ENCODE assay signal across 18 cellular contexts in the genomic region with DNA sequence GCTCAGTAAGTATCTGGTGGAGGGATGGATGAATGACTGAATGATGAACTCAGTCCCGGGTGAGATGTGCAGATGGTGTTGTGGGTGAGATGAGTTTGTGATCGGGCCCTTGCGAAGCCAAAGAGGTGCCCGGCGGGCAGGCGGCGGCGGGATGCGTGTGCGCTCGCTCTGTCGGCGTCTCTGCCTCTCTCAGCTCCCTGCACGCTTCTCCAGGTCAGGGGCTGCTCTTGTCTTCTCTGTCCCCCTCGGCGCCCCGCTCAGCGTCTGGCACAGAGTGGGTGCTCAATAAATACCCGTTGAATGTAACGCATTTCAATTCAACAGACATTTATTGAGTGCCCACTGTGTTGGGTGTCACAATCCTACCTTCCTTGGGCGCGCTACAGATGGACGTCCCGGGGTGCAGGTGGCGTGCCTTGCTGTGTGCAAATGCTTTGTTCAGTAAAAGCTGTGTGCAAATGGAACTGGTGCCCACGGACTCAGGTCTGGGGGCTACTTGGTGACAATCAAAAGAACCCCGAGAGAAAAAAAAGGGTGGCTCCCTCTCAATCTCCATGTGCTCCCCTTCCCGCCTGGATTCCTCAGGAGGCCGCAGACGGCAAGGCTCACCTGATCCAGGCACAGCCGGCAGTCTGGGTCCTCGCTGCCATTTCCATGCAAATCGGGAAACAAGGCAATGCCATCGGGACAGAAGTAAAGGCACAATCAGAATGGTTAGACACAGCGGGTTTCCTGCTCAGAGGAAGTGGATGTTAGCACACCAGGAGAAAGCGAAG.
DNase-seq lines count a peak whose midpoint lies in the region; ATAC-seq and TF ChIP-seq lines count a peak whose summit lies in the region.
"Had no signal": no experiment of that assay in that cellular context is flagged by ENCODE, and none has a peak within 500 bp of the region (broad histone marks: within the 10 kb centered on the region; RNA-seq: fewer than 3 reads in every experiment).

No MANE protein-coding gene starts in this region.

- no peak overlapping the region for H3K4me3 ChIP-seq in left ventricle myocardium inferior
- no peak overlapping the region for H3K4me3 ChIP-seq in IMR-90 (ENCODE audit: insufficient read depth, low read depth, low read length)
- no peak overlapping the region for H3K4me3 ChIP-seq in NT2/D1 (ENCODE audit: insufficient read length, low read depth)
- H3K4me3 ChIP-seq in osteoblast (ENCODE audit: insufficient read depth, low read length) = no peak overlapping the region
- H3K4me3 ChIP-seq in SK-N-SH (ENCODE audit: low read depth in 2 of 2, low read length in 1 of 2) = no peak overlapping the region

- TF ChIP-seq EP300 in SK-N-SH (IDR thresholded peaks at IDR 0.05; ENCODE audit: borderline replicate concordance in 1 of 2, low read depth in 1 of 2, low read length in 1 of 2) = no peak

- H2AK9ac ChIP-seq in IMR-90 (replicated peaks; ENCODE audit: low read depth, low read length, poor library complexity) = no peak overlapping the region

- no peaks in the 10 kb centered on the region for H3K79me1 ChIP-seq in IMR-90 (ENCODE audit: low read depth in 1 of 2, low read length in 2 of 2)

- TF ChIP-seq CTCF in left ventricle myocardium inferior (IDR thresholded peaks at IDR 0.05; ENCODE audit: borderline replicate concordance) (no peak), IMR-90 (conservative IDR thresholded peaks at IDR 0.05; ENCODE audit: low read depth, low read length) (no peak), osteoblast (IDR thresholded peaks at IDR 0.05; ENCODE audit: extremely low read depth, low read depth, low read length) (no peak), SK-N-SH (IDR thresholded peaks at IDR 0.05) (no peak), foreskin keratinocyte (conservative IDR thresholded peaks at IDR 0.05) (no peak)

- no peak overlapping the region for H4K8ac ChIP-seq in IMR-90 (ENCODE audit: low read depth in 2 of 2, low read length in 2 of 2)

- no peak overlapping the region for H3K18ac ChIP-seq in IMR-90 (ENCODE audit: low read depth, low read length)

- no peak overlapping the region for H3K14ac ChIP-seq in IMR-90 (replicated peaks; ENCODE audit: low read depth, low read length)

- ATAC-seq in left ventricle myocardium superior (no peak), IMR-90 (ENCODE audit: low read depth) (no peak), foreskin keratinocyte (no peak)
- ATAC-seq: HCT116 had no signal

- no peak overlapping the region for H2BK120ac ChIP-seq in IMR-90 (ENCODE audit: low read depth, low read length)

- TF ChIP-seq POLR2A in IMR-90 (IDR thresholded peaks at IDR 0.05; ENCODE audit: low read depth, low read length) = no peak

- H4K20me1 ChIP-seq in IMR-90 (ENCODE audit: insufficient read depth, low read length) (no peaks in the 10 kb centered on the region; the same call in 1 of the 2 replicates), osteoblast (ENCODE audit: insufficient read depth, low read length) (no peaks in the 10 kb centered on the region), SK-N-SH (ENCODE audit: insufficient read depth) (no peaks in the 10 kb centered on the region)

- DNase-seq in left ventricle myocardium superior (peak; percentile 4), left ventricle myocardium inferior (no peak), IMR-90 (no peak), NT2/D1 (ENCODE audit: low read depth, low spot score) (no peak), osteoblast (ENCODE audit: insufficient read length, low spot score, missing footprints) (peak; percentile 25), SK-N-SH (no peak), foreskin keratinocyte (no peak), NOMO-1 (lab: John Stamatoyannopoulos, UW; ENCODE audit: unreplicated experiment in 2 of 2) (no peak)
- DNase-seq: C1 segment of cervical spinal cord; Calu3; CD4-positive, alpha-beta memory T cell; COR-L47; DMS53; DMS79 treated with DMSO at 0.1 percent for 48 hours; GF-D8; GOT3; H7 had no signal

- in situ Hi-C loops in IMR-90 (cut with MboI; ENCODE audit: low sequenced_read_pairs) = no loop called here

- no peak overlapping the region for H4K91ac ChIP-seq in IMR-90 (ENCODE audit: insufficient read depth, low read depth, low read length)

- no peaks in the 10 kb centered on the region for H3K9me2 ChIP-seq in SK-N-SH

- no peak overlapping the region for H3K56ac ChIP-seq in IMR-90 (ENCODE audit: extremely low read depth, insufficient read depth, low read length)

- no peak overlapping the region for H2BK20ac ChIP-seq in IMR-90 (ENCODE audit: low read depth, low read length)

- H3K27ac ChIP-seq in left ventricle myocardium inferior (replicated peaks) (no peak overlapping the region), IMR-90 (ENCODE audit: insufficient read depth, low read length) (no peak overlapping the region), osteoblast (ENCODE audit: low read depth, low read length) (no peak overlapping the region), SK-N-SH (ENCODE audit: low read depth in 2 of 2, low read length in 1 of 2) (no peak overlapping the region), foreskin keratinocyte (no peak overlapping the region)

- no peaks in the 10 kb centered on the region for H3F3A ChIP-seq in SK-N-SH (replicated peaks; ENCODE audit: insufficient read depth)

- no peak for TF ChIP-seq RAD21 in IMR-90 (IDR thresholded peaks at IDR 0.05; ENCODE audit: low read length)
- no peak for TF ChIP-seq RAD21 in SK-N-SH (IDR thresholded peaks at IDR 0.05; ENCODE audit: low read length)

- CTCF ChIA-PET in IMR-90 (lab: Yijun Ruan, JAX) (no interaction called here), SK-N-SH (lab: Yijun Ruan, JAX) (no interaction called here)

- H3K9ac ChIP-seq in IMR-90 (ENCODE audit: low read depth, low read length) (no peak overlapping the region), NT2/D1 (ENCODE audit: insufficient read length, low read depth) (peak overlapping the region; percentile 42), SK-N-SH (no peak overlapping the region)

- H3K9me1 ChIP-seq in IMR-90 (ENCODE audit: insufficient read depth, low read length) = no peaks in the 10 kb centered on the region

- H3K36me3 ChIP-seq in left ventricle myocardium inferior = peaks cover 10% of the 10 kb centered on the region
- H3K36me3 ChIP-seq in IMR-90 (ENCODE audit: control insufficient read depth, insufficient read depth, low read length) = no peaks in the 10 kb centered on the region
- H3K36me3 ChIP-seq in NT2/D1 (ENCODE audit: insufficient read depth, insufficient read length, low read length) = no peaks in the 10 kb centered on the region
- no peaks in the 10 kb centered on the region for H3K36me3 ChIP-seq in osteoblast (ENCODE audit: insufficient read depth, low read length)
- no peaks in the 10 kb centered on the region for H3K36me3 ChIP-seq in SK-N-SH (replicated peaks in 1 of 2; ENCODE audit: control insufficient read depth in 1 of 2, insufficient read depth in 2 of 2, low read length in 1 of 2)

- 89% methylated on average over 29 of the region's 36 CpGs; no CpG with 5 or more reads in 1 of the 2 experiments for WGBS in IMR-90 (ENCODE audit: extremely low coverage in 2 of 2, insufficient read length in 1 of 2), 2 experiments
- WGBS in SK-N-SH (ENCODE audit: low lambda C conversion rate) = 85% methylated on average over 36 of the region's 36 CpGs

- H3K4me1 ChIP-seq in left ventricle myocardium inferior = no peaks in the 10 kb centered on the region
- H3K4me1 ChIP-seq in IMR-90 (ENCODE audit: control insufficient read depth, insufficient read depth, low read length) = no peaks in the 10 kb centered on the region
- H3K4me1 ChIP-seq in NT2/D1 (ENCODE audit: insufficient read depth, insufficient read length) = peaks cover 29% of the 10 kb centered on the region
- H3K4me1 ChIP-seq in osteoblast (ENCODE audit: insufficient read depth, low read length) = no peaks in the 10 kb centered on the region
- peaks cover 2 to 15% of the 10 kb centered on the region in 2 experiments; a peak in 3 of 4 replicates for H3K4me1 ChIP-seq in SK-N-SH (ENCODE audit: control insufficient read depth in 1 of 2, insufficient read depth in 2 of 2, low read depth in 1 of 2, low read length in 1 of 2)
- H3K4me1 ChIP-seq in foreskin keratinocyte = no peaks in the 10 kb centered on the region

- H3K23ac ChIP-seq in IMR-90 (ENCODE audit: low read depth, low read length) = no peak overlapping the region

- intact Hi-C loops in left ventricle myocardium superior (cut with micrococcal nuclease) = no loop called here
- intact Hi-C loops in left ventricle myocardium inferior (cut with micrococcal nuclease) = no loop called here
- intact Hi-C loops in IMR-90 (cut with micrococcal nuclease) = no loop called here

- POLR2A ChIA-PET in IMR-90 (lab: Charles Lee; ENCODE audit: unreplicated experiment) (no interaction called here), SK-N-SH (lab: Yijun Ruan, JAX) (no interaction called here)

- no peak overlapping the region for H4K5ac ChIP-seq in IMR-90 (ENCODE audit: low read depth, low read length)

- H3K9me3 ChIP-seq in left ventricle myocardium inferior (replicated peaks) (no peaks in the 10 kb centered on the region), IMR-90 (ENCODE audit: control insufficient read depth, insufficient read depth, low read length) (no peaks in the 10 kb centered on the region), NT2/D1 (ENCODE audit: insufficient read depth, low read length) (no peaks in the 10 kb centered on the region), osteoblast (ENCODE audit: low read depth, low read length) (no peaks in the 10 kb centered on the region), SK-N-SH (no peaks in the 10 kb centered on the region)

- H2BK15ac ChIP-seq in IMR-90 (ENCODE audit: low read depth, low read length) = no peak overlapping the region

- H2BK5ac ChIP-seq in IMR-90 (ENCODE audit: low read depth, low read length, poor library complexity, severe bottlenecking) = no peak overlapping the region

- BruUV-seq in IMR-90 (replicated peaks; lab: Mats Ljungman, UMichigan) = no TSS peak

- H3K4me2 ChIP-seq in IMR-90 (ENCODE audit: low read depth, low read length) (no peak overlapping the region), osteoblast (ENCODE audit: insufficient read depth, low read length) (no peak overlapping the region), SK-N-SH (no peak overlapping the region)

- no peak overlapping the region for H2AK5ac ChIP-seq in IMR-90 (ENCODE audit: low read depth, low read length)

- H3K4ac ChIP-seq in IMR-90 (ENCODE audit: low read depth, low read length) = no peak overlapping the region

- H2AFZ ChIP-seq in IMR-90 (replicated peaks; ENCODE audit: low read length, poor library complexity) (peak overlapping the region; percentile 5), osteoblast (ENCODE audit: low read length) (no peak overlapping the region), SK-N-SH (ENCODE audit: low read depth) (no peak overlapping the region)

- dilution Hi-C loops in IMR-90 (cut with HindIII; ENCODE audit: low sequenced_read_pairs, unreplicated experiment) = no loop called here

- H3K27me3 ChIP-seq in left ventricle myocardium inferior (ENCODE audit: low read depth) (no peaks in the 10 kb centered on the region), IMR-90 (ENCODE audit: control insufficient read depth, insufficient read depth, low read length) (peaks cover 86% of the 10 kb centered on the region), NT2/D1 (ENCODE audit: insufficient read depth, insufficient read length) (no peaks in the 10 kb centered on the region), osteoblast (ENCODE audit: insufficient read depth, low read length) (peaks cover 53% of the 10 kb centered on the region), SK-N-SH (ENCODE audit: insufficient read depth) (peaks cover 18% of the 10 kb centered on the region; the same call in 1 of the 2 replicates), foreskin keratinocyte (peaks cover 30% of the 10 kb centered on the region)

- H3K79me2 ChIP-seq in osteoblast (ENCODE audit: insufficient read depth, low read length) = no peaks in the 10 kb centered on the region
- no peaks in the 10 kb centered on the region for H3K79me2 ChIP-seq in SK-N-SH (ENCODE audit: insufficient read depth)

Comparison
In these comparisons a context has a peak if more than half of its experiments do, and no peak if none do; other contexts are left out.
1. DNase-seq: peak in left ventricle myocardium superior (single experiment) and osteoblast (single experiment); none in left ventricle myocardium inferior (single experiment), IMR-90 (single experiment), NT2/D1 (single experiment), SK-N-SH (single experiment), foreskin keratinocyte (0 of 2) and NOMO-1 (0 of 2).